Comparison of ENCODE assay signal across 1 cellular context in the genomic region with DNA sequence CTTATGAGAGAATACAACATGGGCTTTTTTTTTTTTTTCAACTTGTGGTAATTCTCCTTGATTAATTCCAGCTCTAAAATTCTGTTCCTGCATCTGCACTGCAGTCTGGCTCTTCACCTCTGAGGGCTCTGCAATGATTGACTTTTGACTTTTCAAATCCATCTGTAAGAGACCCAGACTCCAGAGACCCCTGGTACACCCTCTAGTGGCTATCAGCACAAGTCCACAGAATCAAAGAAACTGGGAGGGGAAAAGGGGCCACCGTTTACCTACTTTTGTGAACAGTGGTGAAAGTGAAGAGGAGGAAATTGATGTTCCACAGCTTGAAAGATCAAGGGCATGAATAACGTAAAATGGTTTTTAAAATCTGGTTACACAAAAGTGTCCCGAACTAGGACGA.
TF ChIP-seq lines count a peak whose summit lies in the region.

No MANE protein-coding gene starts in this region.

TF ChIP-seq in Ishikawa, 13 proteins besides CTCF, POLR2A, EP300 and RAD21 (continued from another document):
- TF ChIP-seq, protein P1, sequence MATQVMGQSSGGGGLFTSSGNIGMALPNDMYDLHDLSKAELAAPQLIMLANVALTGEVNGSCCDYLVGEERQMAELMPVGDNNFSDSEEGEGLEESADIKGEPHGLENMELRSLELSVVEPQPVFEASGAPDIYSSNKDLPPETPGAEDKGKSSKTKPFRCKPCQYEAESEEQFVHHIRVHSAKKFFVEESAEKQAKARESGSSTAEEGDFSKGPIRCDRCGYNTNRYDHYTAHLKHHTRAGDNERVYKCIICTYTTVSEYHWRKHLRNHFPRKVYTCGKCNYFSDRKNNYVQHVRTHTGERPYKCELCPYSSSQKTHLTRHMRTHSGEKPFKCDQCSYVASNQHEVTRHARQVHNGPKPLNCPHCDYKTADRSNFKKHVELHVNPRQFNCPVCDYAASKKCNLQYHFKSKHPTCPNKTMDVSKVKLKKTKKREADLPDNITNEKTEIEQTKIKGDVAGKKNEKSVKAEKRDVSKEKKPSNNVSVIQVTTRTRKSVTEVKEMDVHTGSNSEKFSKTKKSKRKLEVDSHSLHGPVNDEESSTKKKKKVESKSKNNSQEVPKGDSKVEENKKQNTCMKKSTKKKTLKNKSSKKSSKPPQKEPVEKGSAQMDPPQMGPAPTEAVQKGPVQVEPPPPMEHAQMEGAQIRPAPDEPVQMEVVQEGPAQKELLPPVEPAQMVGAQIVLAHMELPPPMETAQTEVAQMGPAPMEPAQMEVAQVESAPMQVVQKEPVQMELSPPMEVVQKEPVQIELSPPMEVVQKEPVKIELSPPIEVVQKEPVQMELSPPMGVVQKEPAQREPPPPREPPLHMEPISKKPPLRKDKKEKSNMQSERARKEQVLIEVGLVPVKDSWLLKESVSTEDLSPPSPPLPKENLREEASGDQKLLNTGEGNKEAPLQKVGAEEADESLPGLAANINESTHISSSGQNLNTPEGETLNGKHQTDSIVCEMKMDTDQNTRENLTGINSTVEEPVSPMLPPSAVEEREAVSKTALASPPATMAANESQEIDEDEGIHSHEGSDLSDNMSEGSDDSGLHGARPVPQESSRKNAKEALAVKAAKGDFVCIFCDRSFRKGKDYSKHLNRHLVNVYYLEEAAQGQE (IDR thresholded peaks at IDR 0.05; ENCODE audit: low read depth): no peak
- TF ChIP-seq ZBTB7A (IDR thresholded peaks at IDR 0.05; ENCODE audit: low read depth): no peak
TF ChIP-seq in Ishikawa: peak in this region for 0.
